Comparison of ENCODE assay signal across 16 cellular contexts in genomic region chr15:42712584-42712983, GRCh38. TPM values are rescaled to one million over a fixed set of nuclear protein-coding genes. Genes with fewer than 3 reads are reported as not detected.
DNase-seq lines count a peak whose midpoint lies in the region; ATAC-seq and TF ChIP-seq lines count a peak whose summit lies in the region.
"Had no signal": no experiment of that assay in that cellular context is flagged by ENCODE, and none has a peak within 500 bp of the region (broad histone marks: within the 10 kb centered on the region; RNA-seq: fewer than 3 reads in every experiment).

No MANE protein-coding gene starts in this region.

- H3K36me3 ChIP-seq in left ventricle myocardium inferior (peaks cover 10% of the 10 kb centered on the region), right atrium auricular region (peaks cover 12% of the 10 kb centered on the region), Caco-2 (ENCODE audit: control insufficient read depth, insufficient read depth, low read length) (no peaks in the 10 kb centered on the region)
- H3K36me3 ChIP-seq: HAP-1 had no signal

- BruUV-seq in Caco-2 (replicated peaks; lab: Mats Ljungman, UMichigan) = no TSS peak

- no peaks in the 10 kb centered on the region for H3K36me3 Mint-ChIP-seq in Caco-2 (ENCODE audit: insufficient read depth, unreplicated experiment)

- no peaks in the 10 kb centered on the region for H3K9me3 Mint-ChIP-seq in Caco-2 (ENCODE audit: unreplicated experiment)
- H3K9me3 Mint-ChIP-seq: CD4-positive, alpha-beta T cell had no signal

- intact Hi-C loops in left ventricle myocardium inferior (cut with micrococcal nuclease) = no loop called here
- intact Hi-C loops in Caco-2 (cut with micrococcal nuclease; ENCODE audit: unreplicated experiment) = no loop called here

- H3K27ac ChIP-seq in left ventricle myocardium inferior (replicated peaks) = no peak overlapping the region
- no peak overlapping the region for H3K27ac ChIP-seq in right atrium auricular region
- H3K27ac ChIP-seq: 22Rv1, A549, C4-2B had no signal

- H3K4me1 ChIP-seq in left ventricle myocardium inferior (peaks cover 14% of the 10 kb centered on the region), right atrium auricular region (no peaks in the 10 kb centered on the region), Caco-2 (no peaks in the 10 kb centered on the region)
- H3K4me1 ChIP-seq: HAP-1 had no signal

- TF ChIP-seq CTCF in left ventricle myocardium inferior (IDR thresholded peaks at IDR 0.05; ENCODE audit: borderline replicate concordance) = no peak
- no peak for TF ChIP-seq CTCF in right atrium auricular region (IDR thresholded peaks at IDR 0.05)
- no peak for TF ChIP-seq CTCF in Caco-2 (IDR thresholded peaks at IDR 0.05; ENCODE audit: insufficient read depth in 1 of 2, low read depth in 1 of 2, low read length in 1 of 2, severe bottlenecking in 1 of 2, unreplicated experiment in 1 of 2)

- no peaks in the 10 kb centered on the region for H3K4me1 Mint-ChIP-seq in Caco-2 (ENCODE audit: low read depth, unreplicated experiment)

- peak; percentile 68 for DNase-seq in NCI-H2171 treated with DMSO at 0.1 percent for 48 hours (lab: John Stamatoyannopoulos, UW)
- no peak for DNase-seq in NCI-H2171 (lab: John Stamatoyannopoulos, UW)
- DNase-seq in left ventricle myocardium inferior = peak; percentile 2
- no peak for DNase-seq in right atrium auricular region (ENCODE audit: low spot score)
- peak; percentile 12 for DNase-seq in stimulated activated CD8-positive, alpha-beta memory T cell treated with anti-CD3 and anti-CD28 coated beads, Interleukin-4, amount 100 ng/mL, for 48 hours
- DNase-seq in Caco-2 = no peak
- DNase-seq: AML-193; CD4-positive, alpha-beta T cell; DMS153; DMS79; GDM1 had no signal

- H3K9me3 ChIP-seq in left ventricle myocardium inferior (replicated peaks) (no peaks in the 10 kb centered on the region), right atrium auricular region (no peaks in the 10 kb centered on the region), Caco-2 (no peaks in the 10 kb centered on the region)
- H3K9me3 ChIP-seq: A549, HAP-1 had no signal

- POLR2A ChIA-PET in Caco-2 (lab: Charles Lee) = no interaction called here

- CTCF ChIA-PET in Caco-2 (lab: Charles Lee) = no interaction called here

- H3K4me3 ChIP-seq in left ventricle myocardium inferior (no peak overlapping the region), right atrium auricular region (no peak overlapping the region), Caco-2 (ENCODE audit: low read depth, low read length) (no peak overlapping the region)
- H3K4me3 ChIP-seq: A549, HAP-1 had no signal

- no peak for ATAC-seq in HG03521 (IDR thresholded peaks at IDR 0.05; ENCODE audit: unreplicated experiment)
- ATAC-seq: A549 had no signal

- no peak overlapping the region for H3K4me3 Mint-ChIP-seq in Caco-2 (ENCODE audit: unreplicated experiment)
- H3K4me3 Mint-ChIP-seq: CD4-positive, alpha-beta T cell had no signal

- no peaks in the 10 kb centered on the region for H3K27me3 ChIP-seq in left ventricle myocardium inferior (ENCODE audit: low read depth)
- no peaks in the 10 kb centered on the region for H3K27me3 ChIP-seq in right atrium auricular region
- H3K27me3 ChIP-seq in Caco-2 (replicated peaks; ENCODE audit: control insufficient read depth, insufficient read depth, low read length) = no peaks in the 10 kb centered on the region

- no peaks in the 10 kb centered on the region for H3K27me3 Mint-ChIP-seq in Caco-2 (ENCODE audit: insufficient read depth, unreplicated experiment)
- H3K27me3 Mint-ChIP-seq: CD4-positive, alpha-beta T cell had no signal

- H3K27ac Mint-ChIP-seq in Caco-2 (ENCODE audit: unreplicated experiment) = no peak overlapping the region
- H3K27ac Mint-ChIP-seq: CD4-positive, alpha-beta T cell had no signal

RNA-seq across cellular contexts. Expression of gene CDAN1, which starts 24.3 kb away (rescaled TPM):
- 6.2 TPM for total RNA-seq in left ventricle myocardium inferior
- total RNA-seq in right atrium auricular region = 1 to 10 TPM; 3.5 to 6.1 TPM
- 29.4 and 32.3 TPM in 2 replicates for total RNA-seq in Caco-2 (2022)

Comparison
In these comparisons a context has a peak if more than half of its experiments do, and no peak if none do; other contexts are left out.
1. DNase-seq: peak in NCI-H2171 treated with DMSO at 0.1 percent for 48 hours (single experiment), left ventricle myocardium inferior (single experiment) and stimulated activated CD8-positive, alpha-beta memory T cell treated with anti-CD3 and anti-CD28 coated beads, Interleukin-4, amount 100 ng/mL, for 48 hours (single experiment); none in NCI-H2171 (single experiment), right atrium auricular region (single experiment) and Caco-2 (0 of 2).